ENCODE assay signal across 30 cellular contexts in genomic region chr7:147779949-147780348, GRCh38.
"Had no signal": no experiment of that assay in that cellular context is flagged by ENCODE, and none has a peak within 500 bp of the region (broad histone marks: within the 10 kb centered on the region; RNA-seq: fewer than 3 reads in every experiment).

No MANE protein-coding gene starts in this region.

- H3K4me3 ChIP-seq: adrenal gland, ascending aorta, body of pancreas, breast epithelium, cardiac muscle cell had no signal

- DNase-seq: activated effector memory CD4-positive, alpha-beta T cell treated with anti-CD3 and anti-CD28 coated beads, Interleukin-2, amount 50 U/mL, for 16 hours; activated effector memory CD4-positive, alpha-beta T cell treated with Interleukin-2 at 50 U/mL for 16 hours; activated gamma-delta T cell; activated gamma-delta T cell treated with Interleukin-2 at 50 U/mL for 16 hours; activated naive CD4-positive, alpha-beta T cell; activated naive CD4-positive, alpha-beta T cell treated with anti-CD3 and anti-CD28 coated beads for 36 hours; activated naive CD4-positive, alpha-beta T cell treated with anti-CD3 and anti-CD28 coated beads, Interleukin-2, amount 10 ng/mL, durations not matched to agents 7 days and 5 days; activated naive CD4-positive, alpha-beta T cell treated with anti-CD3 and anti-CD28 coated beads, Interleukin-2, amount 50 U/mL, for 16 hours; activated naive CD4-positive, alpha-beta T cell treated with Interleukin-2 at 50 U/mL for 16 hours; activated naive CD8-positive, alpha-beta T cell treated with anti-CD3 and anti-CD28 coated beads for 36 hours; activated naive CD8-positive, alpha-beta T cell treated with anti-CD3 and anti-CD28 coated beads, Interleukin-2, amount 10 ng/mL, durations not matched to agents 7 days and 5 days; activated naive CD8-positive, alpha-beta T cell treated with anti-CD3 and anti-CD28 coated beads, Interleukin-2, amount 50 U/mL, for 24 hours; activated T-cell treated with anti-CD3 and anti-CD28 coated beads, Interleukin-2, amount 50 U/mL, for 1 hour; activated T-cell treated with anti-CD3 and anti-CD28 coated beads, Interleukin-2, amount 50 U/mL, for 24 hours; activated T-cell treated with anti-CD3 and anti-CD28 coated beads, Interleukin-2, amount 50 U/mL, for 4 hours; activated T-cell treated with anti-CD3 and anti-CD28 coated beads, Interleukin-2, amount 50 U/mL, for 48 hours; activated T-cell treated with anti-CD3 and anti-CD28 coated beads, Interleukin-2, amount 50 U/mL, for 72 hours; adrenal gland; amniotic stem cell; amygdala; anterior cingulate cortex; aorta; body of pancreas; brain microvascular endothelial cell; caudate nucleus; central memory CD4-positive, alpha-beta T cell; cerebellar nuclear complex had no signal

- H3K9me3 ChIP-seq: adrenal gland, ascending aorta, body of pancreas had no signal

- H3K27me3 ChIP-seq: adrenal gland, ascending aorta, body of pancreas, brain microvascular endothelial cell, breast epithelium, cardiac muscle cell had no signal

- H3K27ac ChIP-seq: adrenal gland, ascending aorta, body of pancreas, brain microvascular endothelial cell, breast epithelium, cardiac muscle cell had no signal

- H3K36me3 ChIP-seq: adrenal gland, ascending aorta, brain microvascular endothelial cell, breast epithelium, cardiac muscle cell had no signal
